Comparison of ENCODE assay signal across 1 cellular context in the genomic region with DNA sequence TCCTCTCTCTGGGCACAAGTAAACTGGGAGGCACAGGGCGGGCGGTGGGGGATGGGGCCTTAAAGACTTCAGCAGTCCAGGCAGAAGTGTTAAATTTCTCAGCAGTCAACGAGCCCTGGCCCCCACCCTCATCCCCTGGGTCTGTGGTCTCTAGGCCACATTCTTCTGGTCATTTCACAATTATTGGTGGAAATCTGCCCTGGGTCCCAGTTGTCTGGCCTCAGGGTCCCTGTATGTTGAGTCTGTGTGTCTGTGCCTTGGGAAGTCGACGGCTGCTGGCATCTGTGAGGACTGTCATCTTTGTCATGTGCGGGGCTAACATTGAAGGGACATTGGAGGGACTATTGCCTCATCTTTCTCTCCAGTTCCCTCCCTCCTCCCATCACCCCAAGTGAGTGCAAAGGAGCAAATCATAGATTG.
TF ChIP-seq lines count a peak whose summit lies in the region.

No MANE protein-coding gene starts in this region.

TF ChIP-seq in K562, 482 proteins besides CTCF, POLR2A, EP300 and RAD21 (continued from another document):
- TF ChIP-seq ZNF23 (CRISPR knock-in tag; IDR thresholded peaks at IDR 0.05) (no peak), KDM4B (IDR thresholded peaks at IDR 0.05; ENCODE audit: borderline replicate concordance in 2 of 2, low read depth in 1 of 2) (no peak), ZNF644 (tag; IDR thresholded peaks at IDR 0.05; ENCODE audit: low read depth) (no peak)
- TF ChIP-seq, protein P1, sequence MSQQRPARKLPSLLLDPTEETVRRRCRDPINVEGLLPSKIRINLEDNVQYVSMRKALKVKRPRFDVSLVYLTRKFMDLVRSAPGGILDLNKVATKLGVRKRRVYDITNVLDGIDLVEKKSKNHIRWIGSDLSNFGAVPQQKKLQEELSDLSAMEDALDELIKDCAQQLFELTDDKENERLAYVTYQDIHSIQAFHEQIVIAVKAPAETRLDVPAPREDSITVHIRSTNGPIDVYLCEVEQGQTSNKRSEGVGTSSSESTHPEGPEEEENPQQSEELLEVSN (IDR thresholded peaks at IDR 0.05; ENCODE audit: borderline replicate concordance in 1 of 2, extremely low read depth in 1 of 2, insufficient read depth in 1 of 2, insufficient read length in 1 of 2, low read depth in 1 of 2, low read length in 1 of 2, poor library complexity in 1 of 2, severe bottlenecking in 1 of 2) = peak in 1 of 2 experiments; percentile 11
